Comparison of ENCODE assay signal across 8 cellular contexts in the genomic region with DNA sequence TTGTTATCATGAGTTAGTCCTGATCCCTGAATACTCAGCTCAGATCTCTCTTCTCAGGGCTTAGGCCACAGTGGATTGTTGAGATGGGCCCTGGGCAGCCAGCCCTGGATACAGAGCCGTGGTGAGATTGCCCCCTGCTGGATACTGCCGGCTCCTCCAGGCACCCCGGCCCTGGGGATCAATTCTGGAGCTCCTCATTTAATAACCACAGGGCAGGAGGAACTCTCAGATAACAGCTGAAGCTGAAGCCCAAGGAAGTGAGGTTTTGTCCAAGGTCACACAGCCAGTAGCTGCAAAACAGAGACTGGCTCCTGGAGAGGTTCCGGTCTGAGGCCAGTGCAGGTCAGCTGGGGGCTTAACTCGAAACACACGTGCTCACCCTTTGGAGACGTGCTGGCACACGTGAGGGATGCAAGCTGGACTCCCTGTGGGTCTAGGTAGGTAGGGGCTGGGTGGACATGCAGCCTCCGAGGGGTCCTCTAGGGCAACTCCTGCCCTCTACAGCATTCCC. TPM values are rescaled to one million over a fixed set of nuclear protein-coding genes. Genes with fewer than 3 reads are reported as not detected.
DNase-seq lines count a peak whose midpoint lies in the region; ATAC-seq and TF ChIP-seq lines count a peak whose summit lies in the region.

No MANE protein-coding gene starts in this region.

- DNase-seq in H7 (peak; percentile 95), NCI-H1694 treated with DMSO at 0.1 percent for 48 hours (lab: John Stamatoyannopoulos, UW) (peak; percentile 12), WTC11 (ENCODE audit: low spot score) (peak; percentile 82), choroid plexus epithelial cell (ENCODE audit: low read depth) (peak; percentile 67)
- peak; percentile 27 to 43 for DNase-seq in stimulated activated CD8-positive, alpha-beta memory T cell treated with anti-CD3 and anti-CD28 coated beads, Interleukin-2, amount 100 ng/mL, for 48 hours (ENCODE audit: low read depth in 2 of 2)

- H3K4me1 Mint-ChIP-seq in WTC11 = peaks cover 5% of the 10 kb centered on the region; the same call in 1 of the 2 replicates

- CTCF ChIA-PET in WTC11 (lab: Charles Lee) = interaction anchor here (0.5 to 9.3 kb wide), 88 partner anchors 10 to 733 kb away, joined by 3 to 203 read pairs (median 5); a partner anchor contains a TSS

- ATAC-seq in WTC11 = peak; percentile 95
- no peak for ATAC-seq in HG03280 (IDR thresholded peaks at IDR 0.05; ENCODE audit: unreplicated experiment)

- no peaks in the 10 kb centered on the region for H4K20me1 ChIP-seq in DOHH2 (ENCODE audit: control insufficient read depth, insufficient read depth, low read depth, low read length)

- H3F3A ChIP-seq in DOHH2 (ENCODE audit: control insufficient read depth, insufficient read depth) = no peaks in the 10 kb centered on the region

- H3K4me2 ChIP-seq in DOHH2 (ENCODE audit: low read length) = no peak overlapping the region

- H3K9me2 ChIP-seq in DOHH2 (replicated peaks; ENCODE audit: control insufficient read depth, low read length) = no peaks in the 10 kb centered on the region

- H3K79me2 ChIP-seq in DOHH2 (ENCODE audit: control insufficient read depth, low read length) = no peaks in the 10 kb centered on the region

- H3K27ac ChIP-seq in DOHH2 (ENCODE audit: low read depth, low read length) (no peak overlapping the region), liver (ENCODE audit: low read depth in 1 of 2, low read length in 2 of 2) (no peak overlapping the region)

- H3K27me3 ChIP-seq in DOHH2 (ENCODE audit: control insufficient read depth, low read length) (no peaks in the 10 kb centered on the region), H7 (ENCODE audit: control insufficient read depth, insufficient read depth, low read length) (no peaks in the 10 kb centered on the region), liver (ENCODE audit: control insufficient read depth in 4 of 4, insufficient read depth in 4 of 4, low read length in 3 of 4) (no peaks in the 10 kb centered on the region)

- no peaks in the 10 kb centered on the region for H3K9me3 ChIP-seq in DOHH2 (ENCODE audit: control insufficient read depth, insufficient read depth, low read length)
- H3K9me3 ChIP-seq in liver (ENCODE audit: control insufficient read depth in 4 of 4, low read length in 3 of 4) = no peaks in the 10 kb centered on the region

- 55% methylated on average over 9 of the region's 9 CpGs for WGBS in liver

- no peak overlapping the region for H3K4me3 Mint-ChIP-seq in WTC11

- H3K36me3 Mint-ChIP-seq in WTC11 = no peaks in the 10 kb centered on the region

- H3K9me3 Mint-ChIP-seq in WTC11 = no peaks in the 10 kb centered on the region

- peak; percentile 90 for TF ChIP-seq CTCF in DOHH2 (IDR thresholded peaks at IDR 0.05; ENCODE audit: low read depth, low read length, poor library complexity, severe bottlenecking)
- peak; percentile 73 for TF ChIP-seq CTCF in WTC11 (IDR thresholded peaks at IDR 0.05)
- TF ChIP-seq CTCF in choroid plexus epithelial cell (conservative IDR thresholded peaks at IDR 0.05; ENCODE audit: low read depth, low read length) = peak; percentile 89
- peak; percentile 67 for TF ChIP-seq CTCF in liver (IDR thresholded peaks at IDR 0.05; ENCODE audit: low read depth, low read length, missing input control)

- no peak overlapping the region for H3K9ac ChIP-seq in liver (ENCODE audit: low read depth in 1 of 2, low read length in 2 of 2)

- no peak overlapping the region for H3K27ac Mint-ChIP-seq in WTC11

- H3K4me3 ChIP-seq in DOHH2 (ENCODE audit: low read length) (no peak overlapping the region), H7 (ENCODE audit: insufficient read depth, low read depth, low read length) (no peak overlapping the region), choroid plexus epithelial cell (ENCODE audit: low read depth, low read length) (no peak overlapping the region), liver (ENCODE audit: low read depth in 1 of 3, low read length in 3 of 3) (no peak overlapping the region)

- H3K4me1 ChIP-seq in DOHH2 (ENCODE audit: control insufficient read depth, low read length) (no peaks in the 10 kb centered on the region), liver (ENCODE audit: control insufficient read depth in 4 of 4, insufficient read depth in 4 of 4, low read length in 3 of 4) (no peaks in the 10 kb centered on the region)

- no peaks in the 10 kb centered on the region for H3K36me3 ChIP-seq in DOHH2 (ENCODE audit: control insufficient read depth, low read length)
- no peaks in the 10 kb centered on the region for H3K36me3 ChIP-seq in H7 (replicated peaks; ENCODE audit: control insufficient read depth, insufficient read depth, low read length)
- no peaks in the 10 kb centered on the region for H3K36me3 ChIP-seq in liver (ENCODE audit: control insufficient read depth in 4 of 4, insufficient read depth in 3 of 4, low read depth in 1 of 4, low read length in 3 of 4)

- no peaks in the 10 kb centered on the region; the same call in 1 of the 2 replicates for H3K27me3 Mint-ChIP-seq in WTC11 (ENCODE audit: low read depth)

- peak; percentile 77 to 87 for TF ChIP-seq RAD21 in liver (IDR thresholded peaks at IDR 0.05)

- POLR2A ChIA-PET in WTC11 (lab: Charles Lee) = interaction anchor here (1.3 kb wide), 1 partner anchor 71 kb away, joined by 4 read pairs; no protein-coding TSS in a partner anchor

TF ChIP-seq in WTC11, 78 proteins besides CTCF, POLR2A, EP300 and RAD21 (continues in another document):
- no peak for TF ChIP-seq GABPB1 (CRISPR knock-in tag; IDR thresholded peaks at IDR 0.05)
- TF ChIP-seq ATF1 (CRISPR knock-in tag; IDR thresholded peaks at IDR 0.05) = no peak
- TF ChIP-seq ZNF396 (CRISPR knock-in tag; IDR thresholded peaks at IDR 0.05; ENCODE audit: borderline replicate concordance) = no peak
- TF ChIP-seq, protein P1, sequence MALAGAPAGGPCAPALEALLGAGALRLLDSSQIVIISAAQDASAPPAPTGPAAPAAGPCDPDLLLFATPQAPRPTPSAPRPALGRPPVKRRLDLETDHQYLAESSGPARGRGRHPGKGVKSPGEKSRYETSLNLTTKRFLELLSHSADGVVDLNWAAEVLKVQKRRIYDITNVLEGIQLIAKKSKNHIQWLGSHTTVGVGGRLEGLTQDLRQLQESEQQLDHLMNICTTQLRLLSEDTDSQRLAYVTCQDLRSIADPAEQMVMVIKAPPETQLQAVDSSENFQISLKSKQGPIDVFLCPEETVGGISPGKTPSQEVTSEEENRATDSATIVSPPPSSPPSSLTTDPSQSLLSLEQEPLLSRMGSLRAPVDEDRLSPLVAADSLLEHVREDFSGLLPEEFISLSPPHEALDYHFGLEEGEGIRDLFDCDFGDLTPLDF (CRISPR knock-in tag; IDR thresholded peaks at IDR 0.05) = no peak
- TF ChIP-seq PRRX2 (CRISPR knock-in tag; IDR thresholded peaks at IDR 0.05) = no peak

TF ChIP-seq in liver, 16 proteins besides CTCF, POLR2A, EP300 and RAD21 (continues in another document):
- TF ChIP-seq HNF4G (IDR thresholded peaks at IDR 0.05) (no peak), SP1 (IDR thresholded peaks at IDR 0.05) (no peak), RXRA (IDR thresholded peaks at IDR 0.05) (no peak), FOXA1 (IDR thresholded peaks at IDR 0.05) (no peak), FOXA2 (IDR thresholded peaks at IDR 0.05) (no peak), NR2F2 (IDR thresholded peaks at IDR 0.05) (no peak), JUND (IDR thresholded peaks at IDR 0.05) (no peak), GABPA (IDR thresholded peaks at IDR 0.05 in 1 of 2, conservative IDR thresholded peaks at IDR 0.05 in 1 of 2) (no peak), YY1 (IDR thresholded peaks at IDR 0.05) (no peak), HNF4A (conservative IDR thresholded peaks at IDR 0.05) (no peak)
- TF ChIP-seq, protein P2, sequence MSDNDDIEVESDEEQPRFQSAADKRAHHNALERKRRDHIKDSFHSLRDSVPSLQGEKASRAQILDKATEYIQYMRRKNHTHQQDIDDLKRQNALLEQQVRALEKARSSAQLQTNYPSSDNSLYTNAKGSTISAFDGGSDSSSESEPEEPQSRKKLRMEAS (IDR thresholded peaks at IDR 0.05) = no peak
- TF ChIP-seq, protein P3, sequence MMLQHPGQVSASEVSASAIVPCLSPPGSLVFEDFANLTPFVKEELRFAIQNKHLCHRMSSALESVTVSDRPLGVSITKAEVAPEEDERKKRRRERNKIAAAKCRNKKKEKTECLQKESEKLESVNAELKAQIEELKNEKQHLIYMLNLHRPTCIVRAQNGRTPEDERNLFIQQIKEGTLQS (IDR thresholded peaks at IDR 0.05) = no peak
- TF ChIP-seq, protein P4, sequence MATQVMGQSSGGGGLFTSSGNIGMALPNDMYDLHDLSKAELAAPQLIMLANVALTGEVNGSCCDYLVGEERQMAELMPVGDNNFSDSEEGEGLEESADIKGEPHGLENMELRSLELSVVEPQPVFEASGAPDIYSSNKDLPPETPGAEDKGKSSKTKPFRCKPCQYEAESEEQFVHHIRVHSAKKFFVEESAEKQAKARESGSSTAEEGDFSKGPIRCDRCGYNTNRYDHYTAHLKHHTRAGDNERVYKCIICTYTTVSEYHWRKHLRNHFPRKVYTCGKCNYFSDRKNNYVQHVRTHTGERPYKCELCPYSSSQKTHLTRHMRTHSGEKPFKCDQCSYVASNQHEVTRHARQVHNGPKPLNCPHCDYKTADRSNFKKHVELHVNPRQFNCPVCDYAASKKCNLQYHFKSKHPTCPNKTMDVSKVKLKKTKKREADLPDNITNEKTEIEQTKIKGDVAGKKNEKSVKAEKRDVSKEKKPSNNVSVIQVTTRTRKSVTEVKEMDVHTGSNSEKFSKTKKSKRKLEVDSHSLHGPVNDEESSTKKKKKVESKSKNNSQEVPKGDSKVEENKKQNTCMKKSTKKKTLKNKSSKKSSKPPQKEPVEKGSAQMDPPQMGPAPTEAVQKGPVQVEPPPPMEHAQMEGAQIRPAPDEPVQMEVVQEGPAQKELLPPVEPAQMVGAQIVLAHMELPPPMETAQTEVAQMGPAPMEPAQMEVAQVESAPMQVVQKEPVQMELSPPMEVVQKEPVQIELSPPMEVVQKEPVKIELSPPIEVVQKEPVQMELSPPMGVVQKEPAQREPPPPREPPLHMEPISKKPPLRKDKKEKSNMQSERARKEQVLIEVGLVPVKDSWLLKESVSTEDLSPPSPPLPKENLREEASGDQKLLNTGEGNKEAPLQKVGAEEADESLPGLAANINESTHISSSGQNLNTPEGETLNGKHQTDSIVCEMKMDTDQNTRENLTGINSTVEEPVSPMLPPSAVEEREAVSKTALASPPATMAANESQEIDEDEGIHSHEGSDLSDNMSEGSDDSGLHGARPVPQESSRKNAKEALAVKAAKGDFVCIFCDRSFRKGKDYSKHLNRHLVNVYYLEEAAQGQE (IDR thresholded peaks at IDR 0.05) = no peak

RNA-seq across cellular contexts. Expression of a gene that starts 16.0 kb away (rescaled TPM):
- 0.55 and 0.81 TPM in 2 replicates for total RNA-seq in H7 (2014; rRNA removed; shearing (Covaris generic))
- total RNA-seq in WTC11 (2021) (3.3 to 3.9 TPM (median 3.7 TPM) in 3 replicates), liver (1 to 10 TPM in 1 of 2 donors, under 1 TPM in 1; 0.09 to 1.2 TPM)
- polyA plus RNA-seq in liver = 1 to 10 TPM in 1 of 2 donors, under 1 TPM in 1; 0.33 to 1.3 TPM

RNA-seq across cellular contexts. Expression of a gene that starts 18.8 kb away (rescaled TPM):
- 0.69 and 1.1 TPM in 2 replicates for total RNA-seq in H7 (2014; rRNA removed; shearing (Covaris generic))
- total RNA-seq in WTC11 (2021) (1.4 to 3.5 TPM (median 2.1 TPM) in 3 replicates), liver (not detected)
- polyA plus RNA-seq in liver = not detected

RNA-seq across cellular contexts. Expression of a gene that starts 51.6 kb away (rescaled TPM):
- 0.15 and 0.55 TPM in 2 replicates for total RNA-seq in H7 (2014; rRNA removed; shearing (Covaris generic))
- total RNA-seq in WTC11 (2021) (3.9 to 7.3 TPM (median 4.1 TPM) in 3 replicates), liver (under 1 TPM in 1 of 2 donors, not detected in 1; 0.25 TPM)
- polyA plus RNA-seq in liver = under 1 TPM in 1 of 2 donors, not detected in 1; 0.16 TPM

Comparison
In these comparisons a context has a peak if more than half of its experiments do, and no peak if none do; other contexts are left out.
1. DNase-seq: peak in every context shown above with its lines; median percentile 95 in H7; 82 in WTC11; 67 in choroid plexus epithelial cell; 35 in stimulated activated CD8-positive, alpha-beta memory T cell treated with anti-CD3 and anti-CD28 coated beads, Interleukin-2, amount 100 ng/mL, for 48 hours; 12 in NCI-H1694 treated with DMSO at 0.1 percent for 48 hours.